Comparison of ENCODE assay signal across 10 cellular contexts in the genomic region with DNA sequence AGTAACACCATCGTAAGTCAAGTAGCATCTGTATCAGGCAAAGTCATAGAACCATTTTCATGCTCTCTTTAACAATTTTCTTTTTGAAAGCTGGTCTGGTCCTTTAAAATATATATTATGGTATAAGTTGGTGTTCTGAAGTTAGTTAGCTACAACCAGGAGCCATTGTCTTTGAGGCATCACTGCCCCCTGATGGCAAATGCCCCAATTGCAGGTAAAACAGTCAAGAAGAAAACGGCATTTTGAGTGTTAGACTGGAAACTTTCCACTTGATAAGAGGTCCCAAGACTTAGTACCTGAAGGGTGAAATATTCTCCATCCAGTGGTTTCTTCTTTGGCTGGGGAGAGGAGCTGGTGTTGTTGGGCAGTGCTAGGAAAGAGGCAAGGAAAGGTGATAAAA. TPM values are rescaled to one million over a fixed set of nuclear protein-coding genes. Genes with fewer than 3 reads are reported as not detected.
A peak's percentile ranks its signal among the peaks of the same experiment; 100 is the strongest.
DNase-seq lines count a peak whose midpoint lies in the region; ATAC-seq, FAIRE-seq and TF ChIP-seq lines count a peak whose summit lies in the region.
"Had no signal": no experiment of that assay in that cellular context is flagged by ENCODE, and none has a peak within 500 bp of the region (broad histone marks: within the 10 kb centered on the region; RNA-seq: fewer than 3 reads in every experiment).

No MANE protein-coding gene starts in this region.

- TF ChIP-seq CTCF in left ventricle myocardium inferior (IDR thresholded peaks at IDR 0.05; ENCODE audit: borderline replicate concordance), result peak; percentile 28
- TF ChIP-seq CTCF in fibroblast of the aortic adventitia (IDR thresholded peaks at IDR 0.05; ENCODE audit: insufficient read depth, low read length), result peak; percentile 36
- TF ChIP-seq CTCF in upper lobe of right lung (IDR thresholded peaks at IDR 0.05), result peak; percentile 43

- ATAC-seq in upper lobe of right lung, result no peak
- ATAC-seq in HG03108 (IDR thresholded peaks at IDR 0.05; ENCODE audit: unreplicated experiment), result no peak
- no peak for ATAC-seq in HG02642 (IDR thresholded peaks at IDR 0.05; ENCODE audit: poor library complexity, unreplicated experiment)
- ATAC-seq in HG02938 (IDR thresholded peaks at IDR 0.05; ENCODE audit: unreplicated experiment), result no peak

- H3K27me3 ChIP-seq in left ventricle myocardium inferior (ENCODE audit: low read depth) (no peaks in the 10 kb centered on the region), upper lobe of right lung (no peaks in the 10 kb centered on the region)

- H3K27ac ChIP-seq in left ventricle myocardium inferior (replicated peaks) (no peak overlapping the region), upper lobe of right lung (no peak overlapping the region)

- no peak overlapping the region for H3K4me3 ChIP-seq in left ventricle myocardium inferior
- H3K4me3 ChIP-seq in fibroblast of the aortic adventitia (ENCODE audit: low read depth, low read length), result no peak overlapping the region
- H3K4me3 ChIP-seq in upper lobe of right lung, result no peak overlapping the region

- H3K9me3 ChIP-seq in left ventricle myocardium inferior (replicated peaks) (peaks cover 10% of the 10 kb centered on the region), upper lobe of right lung (peaks cover 5% of the 10 kb centered on the region)

- H3K4me1 ChIP-seq in left ventricle myocardium inferior (no peaks in the 10 kb centered on the region), upper lobe of right lung (no peaks in the 10 kb centered on the region)

- H3K36me3 ChIP-seq in left ventricle myocardium inferior (peaks cover 78% of the 10 kb centered on the region), upper lobe of right lung (peaks cover 78% of the 10 kb centered on the region)

- intact Hi-C loops in left ventricle myocardium inferior (cut with micrococcal nuclease) (no loop called here), cardiac septum (cut with DNase I) (no loop called here), upper lobe of right lung (cut with DNase I) (no loop called here)

- DNase-seq in left ventricle myocardium inferior (no peak), cardiac septum (ENCODE audit: low spot score) (no peak), fibroblast of the aortic adventitia (ENCODE audit: low read depth) (no peak), upper lobe of right lung (no peak)
- DNase-seq: NCI-H2171 treated with DMSO at 0.1 percent for 48 hours, nucleus accumbens had no signal

- peak; percentile 37 for FAIRE-seq in TTC549 (lab: Jason Lieb, UNC)

RNA-seq across cellular contexts. Expression of gene TP53, which starts 14.1 kb away (rescaled TPM):
- 11.7 TPM for total RNA-seq in left ventricle myocardium inferior
- total RNA-seq in cardiac septum, result 17.5 TPM
- 17.8 and 68.7 TPM in 2 replicates for total RNA-seq in fibroblast of the aortic adventitia (ENCODE audit: low replicate concordance)
- 41.7 TPM for total RNA-seq in upper lobe of right lung

RNA-seq across cellular contexts. Expression of gene WRAP53, which starts 15.0 kb away (rescaled TPM):
- 4.7 TPM for total RNA-seq in left ventricle myocardium inferior
- total RNA-seq in cardiac septum, result 3.2 TPM
- total RNA-seq in fibroblast of the aortic adventitia (ENCODE audit: low replicate concordance), result 7.4 and 11.0 TPM in 2 replicates
- 5.7 TPM for total RNA-seq in upper lobe of right lung

RNA-seq across cellular contexts. Expression of gene ATP1B2, which starts 22.5 kb away (rescaled TPM):
- 2.8 TPM for total RNA-seq in left ventricle myocardium inferior
- 2.7 TPM for total RNA-seq in cardiac septum
- not detected in 2 replicates for total RNA-seq in fibroblast of the aortic adventitia (ENCODE audit: low replicate concordance)
- total RNA-seq in upper lobe of right lung, result 4.8 TPM

RNA-seq across cellular contexts. Expression of gene EFNB3, which starts 31.8 kb away (rescaled TPM):
- total RNA-seq in left ventricle myocardium inferior, result not detected
- total RNA-seq in cardiac septum, result 0.78 TPM
- 0.90 and 3.9 TPM in 2 replicates for total RNA-seq in fibroblast of the aortic adventitia (ENCODE audit: low replicate concordance)
- 0.32 TPM for total RNA-seq in upper lobe of right lung

RNA-seq across cellular contexts. Expression of gene SHBG, which starts 43.3 kb away (rescaled TPM):
- total RNA-seq in left ventricle myocardium inferior (0.74 TPM), cardiac septum (0.62 TPM), fibroblast of the aortic adventitia (ENCODE audit: low replicate concordance) (0.25 and 0.36 TPM in 2 replicates), upper lobe of right lung (0.87 TPM)
